ENCODE assay signal across 8 cellular contexts in genomic region chr17:42997390-42997983, GRCh38. TPM values are rescaled to one million over a fixed set of nuclear protein-coding genes. Genes with fewer than 3 reads are reported as not detected.
DNase-seq lines count a peak whose midpoint lies in the region; ATAC-seq and TF ChIP-seq lines count a peak whose summit lies in the region.

No MANE protein-coding gene starts in this region.

- H3K27me3 ChIP-seq in cardiac muscle cell (no peaks in the 10 kb centered on the region), left lung (no peaks in the 10 kb centered on the region), upper lobe of right lung (no peaks in the 10 kb centered on the region), foreskin keratinocyte (no peaks in the 10 kb centered on the region)

- H3K9me3 Mint-ChIP-seq in activated naive CD8-positive, alpha-beta T cell treated with anti-CD3 and anti-CD28 coated beads, Interleukin-2, amount 10 ng/mL, durations not matched to agents 7 days and 5 days = no peaks in the 10 kb centered on the region

- POLR2A ChIA-PET in activated naive CD8-positive, alpha-beta T cell treated with anti-CD3 and anti-CD28 coated beads, Interleukin-2, amount 10 ng/mL, durations not matched to agents 7 days and 5 days (lab: Charles Lee) = interaction anchor here (0.6 to 2.6 kb wide), 34 partner anchors 10 to 724 kb away, joined by 3 to 65 read pairs (median 6); partner anchors contain the start of genes AARSD1, AOC2, BECN1 and BRCA1

- H3K27ac ChIP-seq in cardiac muscle cell (peak overlapping the region; percentile 98), left lung (peak overlapping the region; percentile 71 to 92), upper lobe of right lung (peak overlapping the region; percentile 72), foreskin keratinocyte (no peak overlapping the region)

- H3K4me1 Mint-ChIP-seq in activated naive CD8-positive, alpha-beta T cell treated with anti-CD3 and anti-CD28 coated beads, Interleukin-2, amount 10 ng/mL, durations not matched to agents 7 days and 5 days = peaks cover 27% of the 10 kb centered on the region

- H3K9me3 ChIP-seq in cardiac muscle cell (ENCODE audit: low read depth) (no peaks in the 10 kb centered on the region), left lung (no peaks in the 10 kb centered on the region), upper lobe of right lung (no peaks in the 10 kb centered on the region)

- H3K4me1 ChIP-seq in cardiac muscle cell (ENCODE audit: low read depth) = peaks cover 14% of the 10 kb centered on the region
- peaks cover 10 to 46% of the 10 kb centered on the region in 2 donors for H3K4me1 ChIP-seq in left lung
- peaks cover 31% of the 10 kb centered on the region for H3K4me1 ChIP-seq in upper lobe of right lung
- peaks cover 13% of the 10 kb centered on the region for H3K4me1 ChIP-seq in foreskin keratinocyte

- intact Hi-C loops in Right ventricle myocardium inferior (cut with DNase I) = loop anchor here (5.0 kb wide), 1 partner anchor 155 kb away; the partner anchor contains the start of gene AOC2
- intact Hi-C loops in left lung (cut with DNase I) = no loop called here
- intact Hi-C loops in upper lobe of right lung (cut with DNase I) = no loop called here

- H3K4me3 ChIP-seq in cardiac muscle cell (peak overlapping the region; percentile 17), left lung (peak overlapping the region in 1 of 2 donors; percentile 69), upper lobe of right lung (peak overlapping the region; percentile 91)

- peaks cover 26% of the 10 kb centered on the region for H3K36me3 Mint-ChIP-seq in activated naive CD8-positive, alpha-beta T cell treated with anti-CD3 and anti-CD28 coated beads, Interleukin-2, amount 10 ng/mL, durations not matched to agents 7 days and 5 days

- H3K27me3 Mint-ChIP-seq in activated naive CD8-positive, alpha-beta T cell treated with anti-CD3 and anti-CD28 coated beads, Interleukin-2, amount 10 ng/mL, durations not matched to agents 7 days and 5 days = no peaks in the 10 kb centered on the region

- H3K27ac Mint-ChIP-seq in activated naive CD8-positive, alpha-beta T cell treated with anti-CD3 and anti-CD28 coated beads, Interleukin-2, amount 10 ng/mL, durations not matched to agents 7 days and 5 days = peak overlapping the region; percentile 84

- TF ChIP-seq CTCF in cardiac muscle cell (IDR thresholded peaks at IDR 0.05; ENCODE audit: low read depth, low read length) (no peak), left lung (IDR thresholded peaks at IDR 0.05) (no peak), upper lobe of right lung (IDR thresholded peaks at IDR 0.05) (no peak), foreskin keratinocyte (conservative IDR thresholded peaks at IDR 0.05) (no peak)

- ATAC-seq in Right ventricle myocardium inferior (no peak), left lung (peak; percentile 2), upper lobe of right lung (no peak), foreskin keratinocyte (no peak), HG03025 (IDR thresholded peaks at IDR 0.05; ENCODE audit: low FRiP score, unreplicated experiment) (no peak)
- ATAC-seq in activated naive CD8-positive, alpha-beta T cell treated with anti-CD3 and anti-CD28 coated beads, Interleukin-2, amount 10 ng/mL, durations not matched to agents 7 days and 5 days (ENCODE audit: low read depth) = no peak

- H3K36me3 ChIP-seq in cardiac muscle cell (peaks cover 30% of the 10 kb centered on the region), left lung (peaks cover 5 to 55% of the 10 kb centered on the region in 2 donors), upper lobe of right lung (peaks cover 40% of the 10 kb centered on the region)

- H3K4me3 Mint-ChIP-seq in activated naive CD8-positive, alpha-beta T cell treated with anti-CD3 and anti-CD28 coated beads, Interleukin-2, amount 10 ng/mL, durations not matched to agents 7 days and 5 days = peak overlapping the region; percentile 92

- no peak for DNase-seq in cardiac muscle cell (ENCODE audit: low read depth in 1 of 2, low spot score in 1 of 2)
- DNase-seq in Right ventricle myocardium inferior (ENCODE audit: missing footprints) = no peak
- DNase-seq in activated naive CD8-positive, alpha-beta T cell treated with anti-CD3 and anti-CD28 coated beads, Interleukin-2, amount 10 ng/mL, durations not matched to agents 7 days and 5 days = no peak
- DNase-seq in left lung = no peak
- no peak for DNase-seq in upper lobe of right lung
- DNase-seq in GDM1 (lab: John Stamatoyannopoulos, UW) = no peak
- no peak for DNase-seq in foreskin keratinocyte

RNA-seq across cellular contexts. Expression of gene RPL27, which starts 0.7 kb away (rescaled TPM):
- total RNA-seq in cardiac muscle cell = 958 and 1,193 TPM in 2 replicates
- 906 and 971 TPM in 2 replicates for polyA plus RNA-seq in cardiac muscle cell
- 791 TPM for total RNA-seq in Right ventricle myocardium inferior
- 1,000 to 10,000 TPM; 1,039 to 1,066 TPM for total RNA-seq in activated naive CD8-positive, alpha-beta T cell treated with anti-CD3 and anti-CD28 coated beads, Interleukin-2, amount 10 ng/mL, durations not matched to agents 7 days and 5 days
- 100 to 1,000 TPM; 842 to 909 TPM for total RNA-seq in left lung
- 752 TPM for total RNA-seq in upper lobe of right lung
- total RNA-seq in foreskin keratinocyte = 1,868 and 1,991 TPM in 2 replicates
- 3,580 and 3,581 TPM in 2 replicates for polyA plus RNA-seq in foreskin keratinocyte

RNA-seq across cellular contexts. Expression of gene IFI35, which starts 9.1 kb away (rescaled TPM):
- total RNA-seq in cardiac muscle cell = 4.7 and 6.8 TPM in 2 replicates
- polyA plus RNA-seq in cardiac muscle cell = 8.7 and 9.4 TPM in 2 replicates
- total RNA-seq in Right ventricle myocardium inferior = 15.9 TPM
- 10 to 100 TPM; 92.7 to 99.2 TPM for total RNA-seq in activated naive CD8-positive, alpha-beta T cell treated with anti-CD3 and anti-CD28 coated beads, Interleukin-2, amount 10 ng/mL, durations not matched to agents 7 days and 5 days
- total RNA-seq in left lung = 10 to 100 TPM; 39.0 to 41.5 TPM
- 47.7 TPM for total RNA-seq in upper lobe of right lung
- total RNA-seq in foreskin keratinocyte = 36.3 and 40.6 TPM in 2 replicates
- 57.0 and 72.2 TPM in 2 replicates for polyA plus RNA-seq in foreskin keratinocyte

RNA-seq across cellular contexts. Expression of gene RUNDC1, which starts 17.1 kb away (rescaled TPM):
- total RNA-seq in cardiac muscle cell (20.5 and 28.8 TPM in 2 replicates), Right ventricle myocardium inferior (10.4 TPM), left lung (10 to 100 TPM; 14.9 to 16.9 TPM), upper lobe of right lung (14.4 TPM), foreskin keratinocyte (9.7 and 10.5 TPM in 2 replicates)
- polyA plus RNA-seq in cardiac muscle cell (33.8 and 39.0 TPM in 2 replicates), foreskin keratinocyte (6.1 and 6.6 TPM in 2 replicates)
- 10 to 100 TPM; 16.5 to 17.8 TPM for total RNA-seq in activated naive CD8-positive, alpha-beta T cell treated with anti-CD3 and anti-CD28 coated beads, Interleukin-2, amount 10 ng/mL, durations not matched to agents 7 days and 5 days

RNA-seq across cellular contexts. Expression of gene PTGES3L, which starts 17.6 kb away (rescaled TPM):
- total RNA-seq in cardiac muscle cell (42.8 and 50.8 TPM in 2 replicates), Right ventricle myocardium inferior (51.0 TPM), left lung (under 1 TPM; 0.26 to 0.65 TPM), upper lobe of right lung (0.38 TPM), foreskin keratinocyte (0.14 and 0.17 TPM in 2 replicates)
- polyA plus RNA-seq in cardiac muscle cell (72.9 and 86.1 TPM in 2 replicates), foreskin keratinocyte (0.13 and 0.15 TPM in 2 replicates)
- total RNA-seq in activated naive CD8-positive, alpha-beta T cell treated with anti-CD3 and anti-CD28 coated beads, Interleukin-2, amount 10 ng/mL, durations not matched to agents 7 days and 5 days = under 1 TPM; 0.28 to 0.39 TPM

RNA-seq across cellular contexts. Expression of gene VAT1, which starts 24.7 kb away (rescaled TPM):
- 264 and 312 TPM in 2 replicates for total RNA-seq in cardiac muscle cell
- 207 and 216 TPM in 2 replicates for polyA plus RNA-seq in cardiac muscle cell
- total RNA-seq in Right ventricle myocardium inferior = 90.5 TPM
- 10 to 100 TPM; 24.4 to 34.0 TPM for total RNA-seq in activated naive CD8-positive, alpha-beta T cell treated with anti-CD3 and anti-CD28 coated beads, Interleukin-2, amount 10 ng/mL, durations not matched to agents 7 days and 5 days
- 100 to 1,000 TPM; 228 to 257 TPM for total RNA-seq in left lung
- total RNA-seq in upper lobe of right lung = 267 TPM
- total RNA-seq in foreskin keratinocyte = 91.2 and 121 TPM in 2 replicates
- polyA plus RNA-seq in foreskin keratinocyte = 93.9 and 112 TPM in 2 replicates
